27 cellular contexts compared by ENCODE assay signal in genomic region chr5:159497221-159497620, GRCh38.
"Had no signal": no experiment of that assay in that cellular context is flagged by ENCODE, and none has a peak within 500 bp of the region (broad histone marks: within the 10 kb centered on the region; RNA-seq: fewer than 3 reads in every experiment).

No MANE protein-coding gene starts in this region.

- ATAC-seq: activated CD8-positive, alpha-beta memory T cell treated with anti-CD3 and anti-CD28 coated beads, Interleukin-2, amount 10 ng/mL, durations not matched to agents 7 days and 5 days; activated CD8-positive, alpha-beta T cell treated with anti-CD3 and anti-CD28 coated beads, Interleukin-2, amount 10 ng/mL, durations not matched to agents 7 days and 5 days; activated naive CD8-positive, alpha-beta T cell treated with anti-CD3 and anti-CD28 coated beads, Interleukin-2, amount 50 U/mL, for 24 hours; gastroesophageal sphincter; naive thymus-derived CD4-positive, alpha-beta T cell; stimulated activated memory B cell treated with anti-CD40 and anti-IgM and Interleukin-4, amounts not matched to agents 10 μg/mL and 1 μg/mL and 100 μg/mL, for 72 hours; stimulated activated naive CD8-positive, alpha-beta T cell treated with anti-CD3 and anti-CD28 coated beads, Interleukin-15, amount 100 ng/mL, for 72 hours had no signal

- DNase-seq: activated B cell treated with CpG ODN at 0.5 μM for 24 hours; activated CD8-positive, alpha-beta memory T cell treated with anti-CD3 and anti-CD28 coated beads, Interleukin-2, amount 10 ng/mL, durations not matched to agents 7 days and 5 days; activated CD8-positive, alpha-beta T cell treated with anti-CD3 and anti-CD28 coated beads, Interleukin-2, amount 10 ng/mL, durations not matched to agents 7 days and 5 days; activated naive CD8-positive, alpha-beta T cell treated with anti-CD3 and anti-CD28 coated beads, Interleukin-2, amount 50 U/mL, for 24 hours; activated T-cell treated with anti-CD3 and anti-CD28 coated beads, Interleukin-2, amount 50 U/mL, for 48 hours; cerebellar nuclear complex; colonic mucosa; effector CD8-positive, alpha-beta T cell; erythroblast; head of caudate nucleus; hippocampal formation; midbrain; naive thymus-derived CD4-positive, alpha-beta T cell; occipital lobe; stimulated activated CD4-positive, alpha-beta T cell treated with anti-CD3 and anti-CD28 coated beads, Interleukin-1b, Interleukin-23, amount 100 ng/mL, for 48 hours; stimulated activated CD4-positive, alpha-beta T cell treated with anti-CD3 and anti-CD28 coated beads, Interleukin-4, amount 100 ng/mL, for 4 hours; stimulated activated CD8-positive, alpha-beta memory T cell treated with anti-CD3 and anti-CD28 coated beads, Interleukin-4, amount 100 ng/mL, for 48 hours; stimulated activated naive CD8-positive, alpha-beta T cell treated with anti-CD3 and anti-CD28 coated beads, Interleukin-15, amount 100 ng/mL, for 72 hours; substantia nigra; T-helper 2 cell; uterus had no signal

- H3K4me3 ChIP-seq: colonic mucosa, gastroesophageal sphincter, neural progenitor cell, right atrium auricular region, smooth muscle cell, uterus had no signal

- H3K27ac ChIP-seq: colonic mucosa, gastroesophageal sphincter, neural progenitor cell, parathyroid adenoma, right atrium auricular region, uterus had no signal

- H3K4me1 ChIP-seq: colonic mucosa, gastroesophageal sphincter, neural progenitor cell, parathyroid adenoma, right atrium auricular region, uterus had no signal

- H3K36me3 ChIP-seq: colonic mucosa, gastroesophageal sphincter, neural progenitor cell, right atrium auricular region, uterus had no signal

- H3K9ac ChIP-seq: neural progenitor cell, parathyroid adenoma had no signal

- H3K79me2 ChIP-seq: parathyroid adenoma had no signal

- H3K4me2 ChIP-seq: neural progenitor cell, smooth muscle cell had no signal

- H3K9me3 ChIP-seq: colonic mucosa, gastroesophageal sphincter, right atrium auricular region, uterus had no signal

- H3K27me3 ChIP-seq: colonic mucosa, neural progenitor cell, right atrium auricular region, uterus had no signal
